ENCODE assay signal across 13 cellular contexts in the genomic region with DNA sequence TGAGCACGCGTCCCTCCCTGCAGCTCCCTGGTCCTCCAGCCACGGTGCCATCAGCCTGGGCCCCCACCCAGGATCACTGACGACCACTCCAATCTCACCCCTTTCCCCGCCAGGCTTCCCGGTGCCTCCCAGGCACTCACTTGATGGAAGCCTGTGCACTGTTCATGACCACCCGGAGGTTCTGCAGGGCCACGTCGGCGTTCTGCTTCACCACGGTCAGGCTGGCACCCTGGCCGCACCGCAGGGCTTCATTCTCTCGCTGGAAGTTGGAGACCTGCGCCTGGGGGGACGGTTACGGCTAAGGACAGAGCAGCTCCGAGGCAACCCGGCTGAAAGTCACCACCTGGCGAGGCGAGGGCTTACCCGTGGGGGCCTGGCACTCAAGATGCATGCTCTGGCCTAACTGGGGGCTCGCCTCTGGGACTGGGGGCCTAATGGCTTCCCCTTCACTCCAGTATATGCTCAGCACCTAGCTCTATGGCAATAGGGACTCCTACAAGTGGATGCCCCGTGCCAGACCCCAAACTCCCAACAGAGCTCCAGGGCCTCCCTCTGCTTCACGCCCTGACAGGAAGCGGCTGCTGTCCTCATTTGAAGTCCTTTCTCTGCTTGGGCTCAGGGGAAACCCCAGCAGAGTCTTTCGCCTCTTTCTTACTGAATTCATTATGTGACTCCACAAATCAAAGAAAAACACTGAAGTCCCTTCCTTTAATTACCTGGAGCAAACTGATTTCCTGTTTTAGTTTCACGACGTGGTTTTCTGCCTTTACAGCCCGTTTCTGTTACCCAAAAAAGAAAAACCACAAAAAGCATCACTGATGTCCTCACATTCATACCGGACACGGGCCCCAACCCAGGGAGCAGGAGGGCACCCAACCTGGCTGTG. TPM values are rescaled to one million over a fixed set of nuclear protein-coding genes. Genes with fewer than 3 reads are reported as not detected.
DNase-seq lines count a peak whose midpoint lies in the region; ATAC-seq, FAIRE-seq and TF ChIP-seq lines count a peak whose summit lies in the region.
"Had no signal": no experiment of that assay in that cellular context is flagged by ENCODE, and none has a peak within 500 bp of the region (broad histone marks: within the 10 kb centered on the region; RNA-seq: fewer than 3 reads in every experiment).

No MANE protein-coding gene starts in this region.

- ATAC-seq in HepG2 (no peak), right lobe of liver (no peak), GM19463 (IDR thresholded peaks at IDR 0.05; ENCODE audit: unreplicated experiment) (no peak), GM18505 (IDR thresholded peaks at IDR 0.05; ENCODE audit: unreplicated experiment) (no peak)
- ATAC-seq in activated CD8-positive, alpha-beta T cell treated with anti-CD3 and anti-CD28 coated beads for 36 hours, result peak; percentile 51
- ATAC-seq in effector memory CD8-positive, alpha-beta T cell (replicated peaks), result peak; percentile 22

- TF ChIP-seq CTCF in HepG2 (CRISPR knock-in tag; IDR thresholded peaks at IDR 0.05) (no peak), right lobe of liver (IDR thresholded peaks at IDR 0.05) (no peak), glutamatergic neuron (IDR thresholded peaks at IDR 0.05; ENCODE audit: partially characterized antibody, unreplicated experiment) (no peak)
- no peak for TF ChIP-seq CTCF in activated CD8-positive, alpha-beta T cell treated with anti-CD3 and anti-CD28 coated beads for 36 hours (IDR thresholded peaks at IDR 0.05)

- no peak overlapping the region for H2AFZ ChIP-seq in HepG2 (ENCODE audit: low read length)

- no TSS peak for BruUV-seq in HepG2 (replicated peaks; lab: Mats Ljungman, UMichigan)

- H3K4me1 ChIP-seq in HepG2 (ENCODE audit: insufficient read depth, low read length) (peaks cover 16% of the 10 kb centered on the region), right lobe of liver (peaks cover 0 to 11% (median 2%) of the 10 kb centered on the region in 4 donors)

- peak overlapping the region; percentile 90 for H3K27ac Mint-ChIP-seq in activated CD8-positive, alpha-beta T cell treated with anti-CD3 and anti-CD28 coated beads for 36 hours
- H3K27ac Mint-ChIP-seq in effector memory CD8-positive, alpha-beta T cell, result peak overlapping the region; percentile 91 to 95
- no peak overlapping the region for H3K27ac Mint-ChIP-seq in glutamatergic neuron (ENCODE audit: unreplicated experiment)

- H3K36me3 ChIP-seq in HepG2 (replicated peaks in 1 of 2; ENCODE audit: control insufficient read depth in 1 of 2, insufficient read depth in 2 of 2, low read length in 2 of 2) (peaks cover 11 to 39% of the 10 kb centered on the region in 2 experiments; a peak in 4 of 5 replicates), right lobe of liver (peaks cover 0 to 40% (median 11%) of the 10 kb centered on the region in 4 donors)

- no peak overlapping the region for H3K4me3 ChIP-seq in HepG2 (replicated peaks in 1 of 3; ENCODE audit: insufficient read depth in 1 of 3, low read depth in 2 of 3, low read length in 3 of 3)
- no peak overlapping the region for H3K4me3 ChIP-seq in right lobe of liver
- H3K4me3 ChIP-seq: thyroid gland had no signal

- FAIRE-seq in HepG2 (lab: Jason Lieb, UNC), result no peak
- FAIRE-seq: bronchial epithelial cell, keratinocyte had no signal

- H3K27me3 Mint-ChIP-seq in activated CD8-positive, alpha-beta T cell treated with anti-CD3 and anti-CD28 coated beads for 36 hours, result no peaks in the 10 kb centered on the region
- H3K27me3 Mint-ChIP-seq in effector memory CD8-positive, alpha-beta T cell, result no peaks in the 10 kb centered on the region
- H3K27me3 Mint-ChIP-seq in glutamatergic neuron (ENCODE audit: unreplicated experiment), result peaks cover 4% of the 10 kb centered on the region

- no peaks in the 10 kb centered on the region for H3K27me3 ChIP-seq in HepG2 (ENCODE audit: control insufficient read depth in 1 of 2, insufficient read depth in 2 of 2, low read length in 2 of 2)
- H3K27me3 ChIP-seq in right lobe of liver, result no peaks in the 10 kb centered on the region
- H3K27me3 ChIP-seq: thyroid gland had no signal

- H3K4me1 Mint-ChIP-seq in activated CD8-positive, alpha-beta T cell treated with anti-CD3 and anti-CD28 coated beads for 36 hours (ENCODE audit: low read depth), result peaks cover 60% of the 10 kb centered on the region
- peaks cover 39 to 41% of the 10 kb centered on the region in 2 donors for H3K4me1 Mint-ChIP-seq in effector memory CD8-positive, alpha-beta T cell (ENCODE audit: low read depth in 2 of 2)
- H3K4me1 Mint-ChIP-seq in glutamatergic neuron (ENCODE audit: low read depth, unreplicated experiment), result peaks cover 2% of the 10 kb centered on the region

- H3K36me3 Mint-ChIP-seq in activated CD8-positive, alpha-beta T cell treated with anti-CD3 and anti-CD28 coated beads for 36 hours (ENCODE audit: low read depth), result peaks cover 58% of the 10 kb centered on the region
- H3K36me3 Mint-ChIP-seq in effector memory CD8-positive, alpha-beta T cell (ENCODE audit: insufficient read depth), result peaks cover 55% of the 10 kb centered on the region
- H3K36me3 Mint-ChIP-seq in glutamatergic neuron (ENCODE audit: unreplicated experiment), result no peaks in the 10 kb centered on the region

- H3K79me2 ChIP-seq in HepG2 (ENCODE audit: insufficient read depth, low read length), result peaks cover 10% of the 10 kb centered on the region

- H3K27ac ChIP-seq in HepG2 (ENCODE audit: extremely low read length, insufficient read depth, low read length), result no peak overlapping the region
- H3K27ac ChIP-seq in right lobe of liver, result no peak overlapping the region
- H3K27ac ChIP-seq: thyroid gland had no signal

- DNase-seq in HepG2 (ENCODE audit: low spot score) (no peak), right lobe of liver (no peak), cerebellar nuclear complex (lab: John Stamatoyannopoulos, UW) (no peak), glutamatergic neuron (no peak)
- peak; percentile 81 for DNase-seq in activated CD8-positive, alpha-beta T cell treated with anti-CD3 and anti-CD28 coated beads for 36 hours
- peak; percentile 20 to 30 (median 22) for DNase-seq in effector memory CD8-positive, alpha-beta T cell
- DNase-seq: NCI-H1417 treated with DMSO at 0.1 percent for 48 hours, nucleus accumbens, thyroid gland had no signal

- H3K4me2 ChIP-seq in HepG2 (ENCODE audit: low read depth, low read length), result no peak overlapping the region

- TF ChIP-seq EP300 in HepG2 (IDR thresholded peaks at IDR 0.05; ENCODE audit: low read depth in 2 of 2, low read length in 2 of 2), result no peak
- no peak for TF ChIP-seq EP300 in HepG2 (CRISPR knock-in tag; IDR thresholded peaks at IDR 0.05; ENCODE audit: borderline replicate concordance)

- peak overlapping the region; percentile 63 for H3K4me3 Mint-ChIP-seq in activated CD8-positive, alpha-beta T cell treated with anti-CD3 and anti-CD28 coated beads for 36 hours
- H3K4me3 Mint-ChIP-seq in effector memory CD8-positive, alpha-beta T cell, result peak overlapping the region; percentile 66 to 72
- no peak overlapping the region for H3K4me3 Mint-ChIP-seq in glutamatergic neuron (ENCODE audit: unreplicated experiment)

- WGBS in HepG2 (ENCODE audit: low lambda C conversion rate), result 94% methylated on average over 28 of the region's 32 CpGs
- WGBS in right lobe of liver (ENCODE audit: insufficient coverage, low coverage, low lambda C conversion rate, missing lambda C conversion rate), result 80% methylated on average over 15 of the region's 32 CpGs

- CTCF ChIA-PET in HepG2 (lab: Yijun Ruan, JAX; ENCODE audit: low intra/inter-chr PET ratio, low total read pairs), result no interaction called here
- CTCF ChIA-PET in activated CD8-positive, alpha-beta T cell treated with anti-CD3 and anti-CD28 coated beads for 36 hours (lab: Charles Lee), result interaction anchor here (1.6 kb wide), 1 partner anchor 10 kb away, joined by 4 read pairs; no protein-coding TSS in a partner anchor

- H3K9me3 ChIP-seq in HepG2 (ENCODE audit: low read length) (no peaks in the 10 kb centered on the region), right lobe of liver (no peaks in the 10 kb centered on the region)
- H3K9me3 ChIP-seq: thyroid gland had no signal

- in situ Hi-C loops in HepG2 (cut with HindIII; ENCODE audit: extremely low pct_ligation_motif_present, low pct_unique_long_range_greater_than_20kb), result no loop called here

- H3K9me3 Mint-ChIP-seq in activated CD8-positive, alpha-beta T cell treated with anti-CD3 and anti-CD28 coated beads for 36 hours, result no peaks in the 10 kb centered on the region
- H3K9me3 Mint-ChIP-seq in effector memory CD8-positive, alpha-beta T cell, result no peaks in the 10 kb centered on the region
- H3K9me3 Mint-ChIP-seq in glutamatergic neuron (ENCODE audit: unreplicated experiment), result peaks cover 2% of the 10 kb centered on the region

- TF ChIP-seq POLR2A in HepG2 (IDR thresholded peaks at IDR 0.05; ENCODE audit: insufficient read depth in 1 of 2, low read depth in 2 of 2, low read length in 2 of 2) (no peak), right lobe of liver (IDR thresholded peaks at IDR 0.05) (no peak), GM18505 (IDR thresholded peaks at IDR 0.05; ENCODE audit: borderline replicate concordance, extremely low read depth, insufficient read depth, insufficient read length) (no peak)

- no peak overlapping the region for H3K9ac ChIP-seq in HepG2 (ENCODE audit: insufficient read depth, low read depth, low read length)

- intact Hi-C loops in HepG2 (cut with micrococcal nuclease; ENCODE audit: unreplicated experiment) (no loop called here), right lobe of liver (cut with DNase I) (no loop called here)
- intact Hi-C loops in activated CD8-positive, alpha-beta T cell treated with anti-CD3 and anti-CD28 coated beads for 36 hours (cut with micrococcal nuclease), result loop anchor here (10.0 kb wide), 1 partner anchor 89 kb away; no protein-coding TSS in a partner anchor

- POLR2A ChIA-PET in HepG2 (lab: Yijun Ruan, JAX), result no interaction called here
- POLR2A ChIA-PET in activated CD8-positive, alpha-beta T cell treated with anti-CD3 and anti-CD28 coated beads for 36 hours (lab: Charles Lee), result interaction anchor here (0.6 to 1.1 kb wide), 6 partner anchors 9 to 134 kb away, joined by 3 to 4 read pairs (median 3); a partner anchor contains a TSS

- no peak for TF ChIP-seq RAD21 in HepG2 (CRISPR knock-in tag; IDR thresholded peaks at IDR 0.05)

- H4K20me1 ChIP-seq in HepG2 (ENCODE audit: insufficient read depth, low read length), result no peaks in the 10 kb centered on the region

RNA-seq across cellular contexts. Expression of a gene that starts 4.2 kb away (rescaled TPM):
- 4.3 and 6.0 TPM in 2 replicates for total RNA-seq in HepG2 (2016; rRNA removed; fragmentation: Illumina TruSeq; extraction: Trizol)
- total RNA-seq in HepG2 (2016; cell fraction: cytosol; rRNA removed; fragmentation: Illumina TruSeq; extraction: Trizol; ENCODE audit: low read depth), result 0.51 and 0.88 TPM in 2 replicates
- 3.9 and 6.1 TPM in 2 replicates for total RNA-seq in HepG2 (2016; cell fraction: insoluble cytoplasmic fraction; rRNA removed; fragmentation: Illumina TruSeq; extraction: Trizol)
- 1.5 TPM in 2 replicates for total RNA-seq in HepG2 (2016; cell fraction: membrane; rRNA removed; fragmentation: Illumina TruSeq; extraction: Trizol)
- total RNA-seq in HepG2 (2016; cell fraction: nucleus; rRNA removed; fragmentation: Illumina TruSeq; extraction: Trizol), result 7.0 and 9.4 TPM in 2 replicates
- 2.0 and 3.3 TPM in 2 replicates for polyA plus RNA-seq in HepG2 (2011; rRNA removed)
- polyA plus RNA-seq in HepG2 (2011; cell fraction: cytosol; rRNA removed), result 1.0 and 1.7 TPM in 2 replicates
- 20.5 and 27.4 TPM in 2 replicates for polyA plus RNA-seq in HepG2 (2011; cell fraction: nucleus; rRNA removed)
- polyA plus RNA-seq in HepG2 (2012), result 3.3 TPM in 2 replicates
- polyA plus RNA-seq in HepG2 (2016; cell fraction: cytosol; fragmentation: Illumina TruSeq; extraction: Trizol; ENCODE audit: low read depth), result 0.61 and 0.67 TPM in 2 replicates
- 3.3 and 4.8 TPM in 2 replicates for polyA plus RNA-seq in HepG2 (2016; cell fraction: insoluble cytoplasmic fraction; fragmentation: Illumina TruSeq; extraction: Trizol; ENCODE audit: low read depth)
- polyA plus RNA-seq in HepG2 (2016; cell fraction: membrane; fragmentation: Illumina TruSeq; extraction: Trizol; ENCODE audit: low read depth), result 1.2 and 1.3 TPM in 2 replicates
- 37.0 and 38.1 TPM in 2 replicates for polyA plus RNA-seq in HepG2 (2016; cell fraction: nucleus; fragmentation: Illumina TruSeq; extraction: Trizol; ENCODE audit: insufficient read depth, low read depth)
- polyA minus RNA-seq in HepG2 (2011; rRNA and poly(A)+ RNA removed; ENCODE audit: low replicate concordance), result 1.5 and 5.2 TPM in 2 replicates
- polyA minus RNA-seq in HepG2 (2011; cell fraction: cytosol; rRNA and poly(A)+ RNA removed), result 0.53 and 1.1 TPM in 2 replicates
- 6.3 and 6.8 TPM in 2 replicates for polyA minus RNA-seq in HepG2 (2011; cell fraction: nucleus; rRNA and poly(A)+ RNA removed)
- 1 to 10 TPM; 3.8 to 6.5 (median 5.4) TPM for total RNA-seq in right lobe of liver
- 10 to 100 TPM; 15.5 to 17.1 TPM for total RNA-seq in activated CD8-positive, alpha-beta T cell treated with anti-CD3 and anti-CD28 coated beads for 36 hours
- total RNA-seq in glutamatergic neuron (ENCODE audit: unreplicated experiment), result 22.9 TPM

RNA-seq across cellular contexts. Expression of a gene that starts 6.3 kb away (rescaled TPM):
- 56.6 and 76.4 TPM in 2 replicates for total RNA-seq in HepG2 (2016; rRNA removed; fragmentation: Illumina TruSeq; extraction: Trizol)
- 47.6 and 52.6 TPM in 2 replicates for total RNA-seq in HepG2 (2016; cell fraction: cytosol; rRNA removed; fragmentation: Illumina TruSeq; extraction: Trizol; ENCODE audit: low read depth)
- total RNA-seq in HepG2 (2016; cell fraction: insoluble cytoplasmic fraction; rRNA removed; fragmentation: Illumina TruSeq; extraction: Trizol), result 51.9 and 75.7 TPM in 2 replicates
- total RNA-seq in HepG2 (2016; cell fraction: membrane; rRNA removed; fragmentation: Illumina TruSeq; extraction: Trizol), result 90.1 and 92.9 TPM in 2 replicates
- 59.2 and 73.6 TPM in 2 replicates for total RNA-seq in HepG2 (2016; cell fraction: nucleus; rRNA removed; fragmentation: Illumina TruSeq; extraction: Trizol)
- 70.1 and 84.2 TPM in 2 replicates for polyA plus RNA-seq in HepG2 (2011; rRNA removed)
- polyA plus RNA-seq in HepG2 (2011; cell fraction: cytosol; rRNA removed), result 35.5 and 40.6 TPM in 2 replicates
- polyA plus RNA-seq in HepG2 (2011; cell fraction: nucleus; rRNA removed), result 236 and 246 TPM in 2 replicates
- 48.1 and 65.0 TPM in 2 replicates for polyA plus RNA-seq in HepG2 (2012)
- 47.0 and 48.8 TPM in 2 replicates for polyA plus RNA-seq in HepG2 (2016; cell fraction: cytosol; fragmentation: Illumina TruSeq; extraction: Trizol; ENCODE audit: low read depth)
- 57.5 and 58.8 TPM in 2 replicates for polyA plus RNA-seq in HepG2 (2016; cell fraction: insoluble cytoplasmic fraction; fragmentation: Illumina TruSeq; extraction: Trizol; ENCODE audit: low read depth)
- polyA plus RNA-seq in HepG2 (2016; cell fraction: membrane; fragmentation: Illumina TruSeq; extraction: Trizol; ENCODE audit: low read depth), result 70.9 TPM in 2 replicates
- polyA plus RNA-seq in HepG2 (2016; cell fraction: nucleus; fragmentation: Illumina TruSeq; extraction: Trizol; ENCODE audit: insufficient read depth, low read depth), result 178 and 194 TPM in 2 replicates
- polyA minus RNA-seq in HepG2 (2011; rRNA and poly(A)+ RNA removed; ENCODE audit: low replicate concordance), result 57.8 and 122 TPM in 2 replicates
- 17.6 and 22.7 TPM in 2 replicates for polyA minus RNA-seq in HepG2 (2011; cell fraction: cytosol; rRNA and poly(A)+ RNA removed)
- 46.1 and 48.1 TPM in 2 replicates for polyA minus RNA-seq in HepG2 (2011; cell fraction: nucleus; rRNA and poly(A)+ RNA removed)
- 10 to 100 TPM; 27.9 to 53.5 (median 35.4) TPM for total RNA-seq in right lobe of liver
- total RNA-seq in activated CD8-positive, alpha-beta T cell treated with anti-CD3 and anti-CD28 coated beads for 36 hours, result 10 to 100 TPM; 65.9 to 66.8 TPM
- total RNA-seq in glutamatergic neuron (ENCODE audit: unreplicated experiment), result 61.2 TPM

RNA-seq across cellular contexts. Expression of a gene that starts 6.3 kb away (rescaled TPM):
- total RNA-seq in HepG2 (2016; rRNA removed; fragmentation: Illumina TruSeq; extraction: Trizol), result 75.7 and 88.4 TPM in 2 replicates
- total RNA-seq in HepG2 (2016; cell fraction: cytosol; rRNA removed; fragmentation: Illumina TruSeq; extraction: Trizol; ENCODE audit: low read depth), result 14.1 and 15.7 TPM in 2 replicates
- total RNA-seq in HepG2 (2016; cell fraction: insoluble cytoplasmic fraction; rRNA removed; fragmentation: Illumina TruSeq; extraction: Trizol), result 70.5 and 92.4 TPM in 2 replicates
- 21.9 and 22.0 TPM in 2 replicates for total RNA-seq in HepG2 (2016; cell fraction: membrane; rRNA removed; fragmentation: Illumina TruSeq; extraction: Trizol)
- 58.2 and 62.3 TPM in 2 replicates for total RNA-seq in HepG2 (2016; cell fraction: nucleus; rRNA removed; fragmentation: Illumina TruSeq; extraction: Trizol)
- 70.2 and 80.2 TPM in 2 replicates for polyA plus RNA-seq in HepG2 (2011; rRNA removed)
- 44.9 and 55.2 TPM in 2 replicates for polyA plus RNA-seq in HepG2 (2011; cell fraction: cytosol; rRNA removed)
- 206 and 222 TPM in 2 replicates for polyA plus RNA-seq in HepG2 (2011; cell fraction: nucleus; rRNA removed)
- polyA plus RNA-seq in HepG2 (2012), result 41.5 and 108 TPM in 2 replicates
- 10.1 and 10.7 TPM in 2 replicates for polyA plus RNA-seq in HepG2 (2016; cell fraction: cytosol; fragmentation: Illumina TruSeq; extraction: Trizol; ENCODE audit: low read depth)
- polyA plus RNA-seq in HepG2 (2016; cell fraction: insoluble cytoplasmic fraction; fragmentation: Illumina TruSeq; extraction: Trizol; ENCODE audit: low read depth), result 86.9 and 90.6 TPM in 2 replicates
- polyA plus RNA-seq in HepG2 (2016; cell fraction: membrane; fragmentation: Illumina TruSeq; extraction: Trizol; ENCODE audit: low read depth), result 13.3 and 15.7 TPM in 2 replicates
- polyA plus RNA-seq in HepG2 (2016; cell fraction: nucleus; fragmentation: Illumina TruSeq; extraction: Trizol; ENCODE audit: insufficient read depth, low read depth), result 114 and 129 TPM in 2 replicates
- polyA minus RNA-seq in HepG2 (2011; rRNA and poly(A)+ RNA removed; ENCODE audit: low replicate concordance), result 57.2 and 74.5 TPM in 2 replicates
- polyA minus RNA-seq in HepG2 (2011; cell fraction: cytosol; rRNA and poly(A)+ RNA removed), result 22.3 and 23.8 TPM in 2 replicates
- polyA minus RNA-seq in HepG2 (2011; cell fraction: nucleus; rRNA and poly(A)+ RNA removed), result 42.0 and 54.2 TPM in 2 replicates
- 10 to 100 TPM; 49.6 to 64.9 (median 52.8) TPM for total RNA-seq in right lobe of liver
- 100 to 1,000 TPM; 128 to 140 TPM for total RNA-seq in activated CD8-positive, alpha-beta T cell treated with anti-CD3 and anti-CD28 coated beads for 36 hours
- 69.0 TPM for total RNA-seq in glutamatergic neuron (ENCODE audit: unreplicated experiment)

RNA-seq across cellular contexts. Expression of a gene that starts 30.7 kb away (rescaled TPM):
- total RNA-seq in HepG2 (2016; rRNA removed; fragmentation: Illumina TruSeq; extraction: Trizol) (3.6 and 7.4 TPM in 2 replicates), right lobe of liver (1 to 10 TPM in 3 of 6 experiments, under 1 TPM in 3; 0.48 to 1.6 (median 1.1) TPM), glutamatergic neuron (ENCODE audit: unreplicated experiment) (4.1 TPM)
- 2.1 TPM in 2 replicates for total RNA-seq in HepG2 (2016; cell fraction: cytosol; rRNA removed; fragmentation: Illumina TruSeq; extraction: Trizol; ENCODE audit: low read depth)
- 3.4 and 7.7 TPM in 2 replicates for total RNA-seq in HepG2 (2016; cell fraction: insoluble cytoplasmic fraction; rRNA removed; fragmentation: Illumina TruSeq; extraction: Trizol)
- total RNA-seq in HepG2 (2016; cell fraction: membrane; rRNA removed; fragmentation: Illumina TruSeq; extraction: Trizol), result 1.7 and 2.5 TPM in 2 replicates
- total RNA-seq in HepG2 (2016; cell fraction: nucleus; rRNA removed; fragmentation: Illumina TruSeq; extraction: Trizol), result 7.9 and 8.9 TPM in 2 replicates
- 3.3 and 7.2 TPM in 2 replicates for polyA plus RNA-seq in HepG2 (2011; rRNA removed)
- polyA plus RNA-seq in HepG2 (2011; cell fraction: cytosol; rRNA removed), result 1.3 and 2.2 TPM in 2 replicates
- 51.0 and 60.5 TPM in 2 replicates for polyA plus RNA-seq in HepG2 (2011; cell fraction: nucleus; rRNA removed)
- polyA plus RNA-seq in HepG2 (2012), result 2.6 and 4.5 TPM in 2 replicates
- polyA plus RNA-seq in HepG2 (2016; cell fraction: cytosol; fragmentation: Illumina TruSeq; extraction: Trizol; ENCODE audit: low read depth), result 0.79 and 1.0 TPM in 2 replicates
- polyA plus RNA-seq in HepG2 (2016; cell fraction: insoluble cytoplasmic fraction; fragmentation: Illumina TruSeq; extraction: Trizol; ENCODE audit: low read depth), result 2.6 and 5.2 TPM in 2 replicates
- polyA plus RNA-seq in HepG2 (2016; cell fraction: membrane; fragmentation: Illumina TruSeq; extraction: Trizol; ENCODE audit: low read depth), result 0.66 and 0.74 TPM in 2 replicates
- polyA plus RNA-seq in HepG2 (2016; cell fraction: nucleus; fragmentation: Illumina TruSeq; extraction: Trizol; ENCODE audit: insufficient read depth, low read depth), result 23.4 and 24.3 TPM in 2 replicates
- polyA minus RNA-seq in HepG2 (2011; rRNA and poly(A)+ RNA removed; ENCODE audit: low replicate concordance), result 2.0 and 6.6 TPM in 2 replicates
- polyA minus RNA-seq in HepG2 (2011; cell fraction: cytosol; rRNA and poly(A)+ RNA removed), result 0.62 and 0.99 TPM in 2 replicates
- polyA minus RNA-seq in HepG2 (2011; cell fraction: nucleus; rRNA and poly(A)+ RNA removed), result 8.3 and 8.4 TPM in 2 replicates
- 1 to 10 TPM; 6.8 to 7.1 TPM for total RNA-seq in activated CD8-positive, alpha-beta T cell treated with anti-CD3 and anti-CD28 coated beads for 36 hours

RNA-seq across cellular contexts. Expression of a gene that starts 35.5 kb away (rescaled TPM):
- 3.0 and 5.5 TPM in 2 replicates for total RNA-seq in HepG2 (2016; rRNA removed; fragmentation: Illumina TruSeq; extraction: Trizol)
- total RNA-seq in HepG2 (2016; cell fraction: cytosol; rRNA removed; fragmentation: Illumina TruSeq; extraction: Trizol; ENCODE audit: low read depth), result 0.91 and 1.3 TPM in 2 replicates
- total RNA-seq in HepG2 (2016; cell fraction: insoluble cytoplasmic fraction; rRNA removed; fragmentation: Illumina TruSeq; extraction: Trizol), result 2.7 and 5.4 TPM in 2 replicates
- 3.3 and 3.4 TPM in 2 replicates for total RNA-seq in HepG2 (2016; cell fraction: membrane; rRNA removed; fragmentation: Illumina TruSeq; extraction: Trizol)
- 5.6 and 6.0 TPM in 2 replicates for total RNA-seq in HepG2 (2016; cell fraction: nucleus; rRNA removed; fragmentation: Illumina TruSeq; extraction: Trizol)
- 5.5 and 7.5 TPM in 2 replicates for polyA plus RNA-seq in HepG2 (2011; rRNA removed)
- polyA plus RNA-seq in HepG2 (2011; cell fraction: cytosol; rRNA removed), result 3.2 and 4.1 TPM in 2 replicates
- polyA plus RNA-seq in HepG2 (2011; cell fraction: nucleus; rRNA removed), result 45.5 and 51.1 TPM in 2 replicates
- 3.7 and 5.4 TPM in 2 replicates for polyA plus RNA-seq in HepG2 (2012)
- polyA plus RNA-seq in HepG2 (2016; cell fraction: cytosol; fragmentation: Illumina TruSeq; extraction: Trizol; ENCODE audit: low read depth), result 0.89 and 1.0 TPM in 2 replicates
- 4.0 and 5.3 TPM in 2 replicates for polyA plus RNA-seq in HepG2 (2016; cell fraction: insoluble cytoplasmic fraction; fragmentation: Illumina TruSeq; extraction: Trizol; ENCODE audit: low read depth)
- polyA plus RNA-seq in HepG2 (2016; cell fraction: membrane; fragmentation: Illumina TruSeq; extraction: Trizol; ENCODE audit: low read depth), result 2.6 and 3.1 TPM in 2 replicates
- 22.1 and 22.8 TPM in 2 replicates for polyA plus RNA-seq in HepG2 (2016; cell fraction: nucleus; fragmentation: Illumina TruSeq; extraction: Trizol; ENCODE audit: insufficient read depth, low read depth)
- polyA minus RNA-seq in HepG2 (2011; rRNA and poly(A)+ RNA removed; ENCODE audit: low replicate concordance), result 5.4 and 5.9 TPM in 2 replicates
- polyA minus RNA-seq in HepG2 (2011; cell fraction: cytosol; rRNA and poly(A)+ RNA removed), result 2.7 and 3.1 TPM in 2 replicates
- 5.8 and 7.5 TPM in 2 replicates for polyA minus RNA-seq in HepG2 (2011; cell fraction: nucleus; rRNA and poly(A)+ RNA removed)
- 1 to 10 TPM; 5.9 to 7.6 (median 6.0) TPM for total RNA-seq in right lobe of liver
- 10 to 100 TPM; 12.0 to 13.8 TPM for total RNA-seq in activated CD8-positive, alpha-beta T cell treated with anti-CD3 and anti-CD28 coated beads for 36 hours
- total RNA-seq in glutamatergic neuron (ENCODE audit: unreplicated experiment), result 35.2 TPM

Comparison
In these comparisons a context has a peak if more than half of its experiments do, and no peak if none do; other contexts are left out.
1. ATAC-seq: peak in activated CD8-positive, alpha-beta T cell treated with anti-CD3 and anti-CD28 coated beads for 36 hours (single experiment) and effector memory CD8-positive, alpha-beta T cell (single experiment); none in HepG2 (single experiment), right lobe of liver (0 of 4), GM19463 (single experiment) and GM18505 (single experiment).
2. DNase-seq: peak in activated CD8-positive, alpha-beta T cell treated with anti-CD3 and anti-CD28 coated beads for 36 hours (single experiment) and effector memory CD8-positive, alpha-beta T cell (3 of 3); none in HepG2 (single experiment), right lobe of liver (0 of 3), cerebellar nuclear complex (0 of 2) and glutamatergic neuron (single experiment).